Comparison of ENCODE assay signal across 12 cellular contexts in the genomic region with DNA sequence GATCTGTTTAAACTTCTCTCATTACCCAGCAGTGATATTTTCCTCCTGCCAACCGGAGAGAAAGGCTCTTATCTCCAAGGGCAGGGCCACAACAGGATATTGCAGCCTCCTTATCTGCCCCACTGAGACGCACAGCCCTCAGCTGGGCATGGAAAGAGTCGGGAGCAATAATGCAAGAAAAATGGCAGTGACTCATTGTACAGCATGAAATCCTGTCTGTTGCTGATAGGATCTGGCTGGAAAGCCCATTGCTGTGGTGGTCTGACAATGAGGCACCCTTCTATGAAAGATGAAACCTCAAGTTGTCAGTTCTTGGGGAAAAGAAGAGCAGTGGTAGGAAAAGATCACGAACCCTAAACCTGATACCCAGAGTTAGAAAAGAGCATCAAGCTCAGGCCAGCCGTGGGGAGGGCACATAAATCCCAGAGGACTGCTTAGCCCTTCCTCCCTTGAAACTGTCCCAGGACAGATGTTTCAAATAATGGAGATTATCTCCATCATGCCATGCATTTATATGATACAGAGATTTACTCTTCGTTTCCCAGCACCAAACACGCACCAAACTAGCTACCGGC. TPM values are rescaled to one million over a fixed set of nuclear protein-coding genes. Genes with fewer than 3 reads are reported as not detected.
DNase-seq lines count a peak whose midpoint lies in the region; ATAC-seq and TF ChIP-seq lines count a peak whose summit lies in the region.
"Had no signal": no experiment of that assay in that cellular context is flagged by ENCODE, and none has a peak within 500 bp of the region (broad histone marks: within the 10 kb centered on the region; RNA-seq: fewer than 3 reads in every experiment).

No MANE protein-coding gene starts in this region.

- no peak for ATAC-seq in HG02759 (IDR thresholded peaks at IDR 0.05; ENCODE audit: unreplicated experiment)

- BruUV-seq in PC-9 (replicated peaks; lab: Mats Ljungman, UMichigan), result no TSS peak

- H3K27ac ChIP-seq in PC-9, result no peak overlapping the region
- H3K27ac ChIP-seq: SJSA1 had no signal

- POLR2A ChIA-PET in PC-9 (lab: Charles Lee; ENCODE audit: unreplicated experiment), result interaction anchor here (0.7 kb wide), 1 partner anchor 28 kb away, joined by 6 read pairs; no protein-coding TSS in a partner anchor
- POLR2A ChIA-PET in activated CD4-positive, alpha-beta memory T cell treated with anti-CD3 and anti-CD28 coated beads for 36 hours (lab: Charles Lee), result no interaction called here

- H3K9me2 ChIP-seq in PC-9 (ENCODE audit: insufficient read depth), result no peaks in the 10 kb centered on the region

- H2AFZ ChIP-seq in PC-9, result 0 out of 2 replicates have a peak overlapping the region, but pooled peaks have one; percentile 28

- H3K27me3 Mint-ChIP-seq in endothelial cell (ENCODE audit: unreplicated experiment), result peaks cover 8% of the 10 kb centered on the region
- peaks cover 24% of the 10 kb centered on the region for H3K27me3 Mint-ChIP-seq in activated CD4-positive, alpha-beta memory T cell treated with anti-CD3 and anti-CD28 coated beads for 36 hours

- H3F3A ChIP-seq in PC-9 (ENCODE audit: insufficient read depth, low read depth), result no peaks in the 10 kb centered on the region

- no peaks in the 10 kb centered on the region for H3K9me3 ChIP-seq in PC-9 (ENCODE audit: insufficient read depth, low read depth)
- H3K9me3 ChIP-seq: SJSA1 had no signal

- DNase-seq in EH (ENCODE audit: low read depth) (peak; percentile 47), PC-9 (no peak), endothelial cell (ENCODE audit: low spot score) (peak; percentile 48), myocyte (ENCODE audit: low read depth) (peak; percentile 56), NCI-H187 (lab: John Stamatoyannopoulos, UW) (no peak), GM13977 (ENCODE audit: low spot score) (no peak)
- no peak for DNase-seq in activated CD4-positive, alpha-beta memory T cell treated with anti-CD3 and anti-CD28 coated beads for 36 hours
- DNase-seq: immature natural killer cell, NCI-H2081 had no signal

- peak overlapping the region; percentile 24 for H3K4me3 Mint-ChIP-seq in endothelial cell (ENCODE audit: unreplicated experiment)
- no peak overlapping the region for H3K4me3 Mint-ChIP-seq in activated CD4-positive, alpha-beta memory T cell treated with anti-CD3 and anti-CD28 coated beads for 36 hours
- H3K4me3 Mint-ChIP-seq: central memory CD8-positive, alpha-beta T cell; immature natural killer cell had no signal

- no peak overlapping the region for H3K4me3 ChIP-seq in PC-9
- H3K4me3 ChIP-seq: SJSA1 had no signal

- H3K27me3 ChIP-seq in PC-9 (ENCODE audit: insufficient read depth, low read depth), result no peaks in the 10 kb centered on the region
- H3K27me3 ChIP-seq: SJSA1 had no signal

- no peaks in the 10 kb centered on the region for H4K20me1 ChIP-seq in PC-9 (ENCODE audit: insufficient read depth)

- peaks cover 21% of the 10 kb centered on the region for H3K4me1 Mint-ChIP-seq in endothelial cell (ENCODE audit: unreplicated experiment)
- H3K4me1 Mint-ChIP-seq in activated CD4-positive, alpha-beta memory T cell treated with anti-CD3 and anti-CD28 coated beads for 36 hours (ENCODE audit: low read depth), result peaks cover 3% of the 10 kb centered on the region
- H3K4me1 Mint-ChIP-seq: central memory CD8-positive, alpha-beta T cell; immature natural killer cell had no signal

- H3K27ac Mint-ChIP-seq in endothelial cell (ENCODE audit: unreplicated experiment), result peak overlapping the region; percentile 77
- H3K27ac Mint-ChIP-seq in activated CD4-positive, alpha-beta memory T cell treated with anti-CD3 and anti-CD28 coated beads for 36 hours, result no peak overlapping the region
- H3K27ac Mint-ChIP-seq: immature natural killer cell had no signal

- no peaks in the 10 kb centered on the region for H3K36me3 ChIP-seq in PC-9 (ENCODE audit: low read depth)
- H3K36me3 ChIP-seq: SJSA1 had no signal

- peak overlapping the region; percentile 31; the same call in 1 of the 2 replicates for H3K4me2 ChIP-seq in PC-9

- intact Hi-C loops in PC-9 (cut with micrococcal nuclease; ENCODE audit: unreplicated experiment), result no loop called here
- intact Hi-C loops in activated CD4-positive, alpha-beta memory T cell treated with anti-CD3 and anti-CD28 coated beads for 36 hours (cut with micrococcal nuclease), result no loop called here

- no peaks in the 10 kb centered on the region for H3K79me2 ChIP-seq in PC-9 (ENCODE audit: low read depth)

- TF ChIP-seq CTCF in PC-9 (conservative IDR thresholded peaks at IDR 0.05), result no peak
- TF ChIP-seq CTCF in endothelial cell (IDR thresholded peaks at IDR 0.05; ENCODE audit: unreplicated experiment), result no peak
- TF ChIP-seq CTCF in GM13977 (IDR thresholded peaks at IDR 0.05; ENCODE audit: extremely low read depth, insufficient read depth, missing control alignments), result no peak

- in situ Hi-C loops in GM13977 (cut with MboI; ENCODE audit: low pct_unique_long_range_greater_than_20kb, low sequenced_read_pairs, unreplicated experiment), result no loop called here

- H3K9me3 Mint-ChIP-seq in endothelial cell (ENCODE audit: unreplicated experiment), result no peaks in the 10 kb centered on the region
- H3K9me3 Mint-ChIP-seq in activated CD4-positive, alpha-beta memory T cell treated with anti-CD3 and anti-CD28 coated beads for 36 hours, result no peaks in the 10 kb centered on the region
- H3K9me3 Mint-ChIP-seq: central memory CD8-positive, alpha-beta T cell; immature natural killer cell had no signal

- CTCF ChIA-PET in PC-9 (lab: Charles Lee), result interaction anchor here (0.6 kb wide), 1 partner anchor 38 kb away, joined by 3 read pairs; no protein-coding TSS in a partner anchor
- CTCF ChIA-PET in activated CD4-positive, alpha-beta memory T cell treated with anti-CD3 and anti-CD28 coated beads for 36 hours (lab: Charles Lee), result interaction anchor here (1.3 kb wide), 1 partner anchor 29 kb away, joined by 4 read pairs; no protein-coding TSS in a partner anchor

- peaks cover 9% of the 10 kb centered on the region; the same call in 1 of the 2 replicates for H3K4me1 ChIP-seq in PC-9 (replicated peaks; ENCODE audit: insufficient read depth)
- H3K4me1 ChIP-seq: SJSA1 had no signal

- peaks cover 7% of the 10 kb centered on the region for H3K36me3 Mint-ChIP-seq in endothelial cell (ENCODE audit: low read depth, unreplicated experiment)
- H3K36me3 Mint-ChIP-seq in activated CD4-positive, alpha-beta memory T cell treated with anti-CD3 and anti-CD28 coated beads for 36 hours, result no peaks in the 10 kb centered on the region
- H3K36me3 Mint-ChIP-seq: immature natural killer cell had no signal

RNA-seq across cellular contexts. Expression of a gene that starts 47.0 kb away (rescaled TPM):
- total RNA-seq in PC-9 (2021) (18.7 and 25.7 TPM in 2 replicates), endothelial cell (ENCODE audit: unreplicated experiment) (18.4 TPM), myocyte (14.7 and 16.5 TPM in 2 replicates)
- polyA plus RNA-seq in myocyte (2012), result 3.0 TPM
- total RNA-seq in activated CD4-positive, alpha-beta memory T cell treated with anti-CD3 and anti-CD28 coated beads for 36 hours, result 10 to 100 TPM; 46.2 to 49.0 TPM

Comparison
In these comparisons a context has a peak if more than half of its experiments do, and no peak if none do; other contexts are left out.
1. DNase-seq: peak in EH (single experiment), endothelial cell (single experiment) and myocyte (single experiment); none in PC-9 (0 of 2), NCI-H187 (0 of 2), activated CD4-positive, alpha-beta memory T cell treated with anti-CD3 and anti-CD28 coated beads for 36 hours (single experiment) and GM13977 (single experiment).